Comparison of ENCODE assay signal across 15 cellular contexts in the genomic region with DNA sequence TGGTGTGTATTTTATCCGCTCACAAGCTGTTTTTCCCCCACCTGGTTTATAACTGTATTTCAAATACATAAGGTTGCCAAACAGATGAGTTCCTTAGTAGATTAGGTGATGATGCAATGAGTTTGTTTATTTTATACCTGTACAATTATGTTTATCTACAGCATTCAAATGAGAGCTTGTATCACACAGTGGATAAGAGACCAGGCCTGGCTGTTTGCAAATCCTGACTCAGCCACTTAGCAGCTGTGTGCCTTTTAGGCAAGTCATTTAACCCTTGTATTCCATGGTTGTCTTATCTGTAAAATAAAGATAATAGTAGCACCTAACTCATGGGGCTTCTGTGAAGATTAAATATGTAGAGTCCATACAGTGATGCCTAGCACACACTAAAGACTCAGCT.
DNase-seq lines count a peak whose midpoint lies in the region; TF ChIP-seq lines count a peak whose summit lies in the region.
"Had no signal": no experiment of that assay in that cellular context is flagged by ENCODE, and none has a peak within 500 bp of the region (broad histone marks: within the 10 kb centered on the region; RNA-seq: fewer than 3 reads in every experiment).

No MANE protein-coding gene starts in this region.

- no peak overlapping the region for H2BK5ac ChIP-seq in mesendoderm (ENCODE audit: low read length)
- no peak overlapping the region for H2BK5ac ChIP-seq in neuronal stem cell (ENCODE audit: low read length)

- WGBS in mesendoderm (ENCODE audit: extremely low coverage, insufficient coverage, low lambda C conversion rate), result no CpG with 5 or more reads among the region's 1 CpG
- WGBS in neuronal stem cell (ENCODE audit: extremely low coverage in 2 of 2, insufficient read length in 2 of 2, insufficient replicate concordance in 1 of 2), 2 donors, result no CpG with 5 or more reads among the region's 1 CpG

- H2AFZ ChIP-seq in neuronal stem cell (ENCODE audit: low read length), result no peak overlapping the region

- H3K4ac ChIP-seq in mesendoderm (ENCODE audit: low read depth, low read length), result no peak overlapping the region
- H3K4ac ChIP-seq in neuronal stem cell (ENCODE audit: low read length), result no peak overlapping the region

- H3K4me2 ChIP-seq in mesendoderm (ENCODE audit: low read length) (no peak overlapping the region), neuronal stem cell (ENCODE audit: insufficient read depth, low read length, poor library complexity, severe bottlenecking) (no peak overlapping the region)

- H3K27me3 ChIP-seq in mesendoderm (ENCODE audit: insufficient read depth, low read length, poor library complexity) (no peaks in the 10 kb centered on the region), neuronal stem cell (ENCODE audit: control insufficient read depth in 3 of 3, insufficient read depth in 3 of 3, low read depth in 1 of 3, low read length in 3 of 3) (no peaks in the 10 kb centered on the region)

- no peak overlapping the region for H3K56ac ChIP-seq in mesendoderm (ENCODE audit: low read length)

- no peaks in the 10 kb centered on the region for H3K79me1 ChIP-seq in mesendoderm (ENCODE audit: low read length)
- H3K79me1 ChIP-seq in neuronal stem cell (ENCODE audit: low read depth, low read length), result no peaks in the 10 kb centered on the region

- H3K4me1 ChIP-seq in mesendoderm (ENCODE audit: control insufficient read depth, low read depth, low read length) (no peaks in the 10 kb centered on the region), neuronal stem cell (ENCODE audit: control insufficient read depth in 2 of 2, insufficient read depth in 1 of 2, low read depth in 1 of 2, low read length in 2 of 2) (no peaks in the 10 kb centered on the region)

- H4K8ac ChIP-seq in mesendoderm (ENCODE audit: low read depth, low read length), result no peak overlapping the region
- no peak overlapping the region for H4K8ac ChIP-seq in neuronal stem cell (ENCODE audit: low read depth, low read length)

- no peak overlapping the region for H3K14ac ChIP-seq in neuronal stem cell (ENCODE audit: low read length)

- no peak overlapping the region for H3K27ac ChIP-seq in mesendoderm (ENCODE audit: low read depth, low read length)
- no peak overlapping the region for H3K27ac ChIP-seq in neuronal stem cell (replicated peaks; ENCODE audit: low read length)

- H3K9me3 ChIP-seq in neuronal stem cell (replicated peaks in 1 of 2; ENCODE audit: control insufficient read depth in 2 of 2, insufficient read depth in 1 of 2, low read depth in 1 of 2, low read length in 2 of 2), result peaks cover 0 to 8% of the 10 kb centered on the region in 2 donors

- no peak overlapping the region for H2BK12ac ChIP-seq in neuronal stem cell (ENCODE audit: low read length)

- DNase-seq in DMS53 treated with DMSO at 0.1 percent for 48 hours (lab: John Stamatoyannopoulos, UW; ENCODE audit: unreplicated experiment), result peak; percentile 21
- DNase-seq in LNCaP clone FGC (ENCODE audit: low read depth), result peak; percentile 88
- DNase-seq in epithelial cell of esophagus (ENCODE audit: low read depth), result peak; percentile 80
- DNase-seq in mesendoderm, result peak; percentile 44
- DNase-seq in NAMALWA (ENCODE audit: low spot score), result no peak
- DNase-seq in neuronal stem cell (ENCODE audit: low spot score), result no peak
- no peak for DNase-seq in central memory CD4-positive, alpha-beta T cell
- DNase-seq in glomerular visceral epithelial cell (ENCODE audit: extremely low spot score), result no peak
- DNase-seq: ACHN, AML-193, DMS79, H9, NCI-H2029, NCI-H510A treated with DMSO at 0.1 percent for 48 hours, SHP77 treated with DMSO at 0.1 percent for 48 hours had no signal

- H4K5ac ChIP-seq in mesendoderm (ENCODE audit: low read length), result no peak overlapping the region

- H3K4me3 ChIP-seq in LNCaP clone FGC (ENCODE audit: low read depth, low read length), result no peak overlapping the region
- no peak overlapping the region for H3K4me3 ChIP-seq in epithelial cell of esophagus (ENCODE audit: low read length)
- no peak overlapping the region for H3K4me3 ChIP-seq in mesendoderm (ENCODE audit: low read length)
- H3K4me3 ChIP-seq in neuronal stem cell (ENCODE audit: low read length in 2 of 2), result no peak overlapping the region

- TF ChIP-seq CTCF in LNCaP clone FGC (IDR thresholded peaks at IDR 0.05; ENCODE audit: control insufficient read depth, extremely low read depth, insufficient read depth) (no peak), epithelial cell of esophagus (IDR thresholded peaks at IDR 0.05; ENCODE audit: insufficient read depth, low read depth, low read length, missing control alignments) (no peak)

- H2BK15ac ChIP-seq in mesendoderm (replicated peaks; ENCODE audit: low read depth) (no peak overlapping the region), neuronal stem cell (ENCODE audit: low read length) (no peak overlapping the region)

- no peak overlapping the region for H4K91ac ChIP-seq in neuronal stem cell (ENCODE audit: low read depth, low read length, poor library complexity)

- H3K18ac ChIP-seq in mesendoderm (ENCODE audit: low read length) (no peak overlapping the region), neuronal stem cell (ENCODE audit: low read length) (no peak overlapping the region)

- no peaks in the 10 kb centered on the region for H3K36me3 ChIP-seq in mesendoderm (ENCODE audit: control insufficient read depth, insufficient read depth, low read length)
- H3K36me3 ChIP-seq in neuronal stem cell (replicated peaks in 1 of 2; ENCODE audit: control insufficient read depth in 2 of 2, insufficient read depth in 2 of 2, low read length in 2 of 2), result no peaks in the 10 kb centered on the region

- no peak overlapping the region for H3K9ac ChIP-seq in mesendoderm (ENCODE audit: low read length)
- no peak overlapping the region for H3K9ac ChIP-seq in neuronal stem cell (ENCODE audit: low read depth, low read length, poor library complexity)

- H3K23ac ChIP-seq in mesendoderm (ENCODE audit: low read length) (no peak overlapping the region), neuronal stem cell (ENCODE audit: low read depth, low read length, poor library complexity) (no peak overlapping the region)

- H2AK5ac ChIP-seq in mesendoderm (ENCODE audit: low read length) (no peak overlapping the region), neuronal stem cell (ENCODE audit: low read depth, low read length) (no peak overlapping the region)

- H2BK120ac ChIP-seq in mesendoderm (ENCODE audit: low read depth, low read length) (no peak overlapping the region), neuronal stem cell (ENCODE audit: low read depth, low read length) (no peak overlapping the region)

- H3K79me2 ChIP-seq in mesendoderm (ENCODE audit: control insufficient read depth, insufficient read depth, low read length), result no peaks in the 10 kb centered on the region

Comparison
In these comparisons a context has a peak if more than half of its experiments do, and no peak if none do; other contexts are left out.
1. DNase-seq: peak in DMS53 treated with DMSO at 0.1 percent for 48 hours (single experiment), LNCaP clone FGC (single experiment), epithelial cell of esophagus (single experiment) and mesendoderm (single experiment); none in NAMALWA (single experiment), neuronal stem cell (single experiment), central memory CD4-positive, alpha-beta T cell (single experiment) and glomerular visceral epithelial cell (single experiment).